14 cellular contexts compared by ENCODE assay signal in genomic region chr9:95773061-95773433, GRCh38.
DNase-seq lines count a peak whose midpoint lies in the region; ATAC-seq, FAIRE-seq and TF ChIP-seq lines count a peak whose summit lies in the region.
"Had no signal": no experiment of that assay in that cellular context is flagged by ENCODE, and none has a peak within 500 bp of the region (broad histone marks: within the 10 kb centered on the region; RNA-seq: fewer than 3 reads in every experiment).

No MANE protein-coding gene starts in this region.

- no peak overlapping the region for H2BK120ac ChIP-seq in H1 (replicated peaks; ENCODE audit: low read depth, low read length)

- H3K56ac ChIP-seq in H1 (replicated peaks; ENCODE audit: insufficient read length, low read depth, low read length), result no peak overlapping the region

- H3K27ac ChIP-seq in RWPE1 (0 out of 2 replicates have a peak overlapping the region, but pooled peaks have one; percentile 8), H1 (ENCODE audit: low read depth, low read length) (no peak overlapping the region), thyroid gland (no peak overlapping the region), OCI-LY7 (ENCODE audit: low read depth, low read length, poor library complexity, severe bottlenecking) (no peak overlapping the region)

- H3K27ac Mint-ChIP-seq in osteocyte (ENCODE audit: unreplicated experiment), result peak overlapping the region; percentile 69
- H3K27ac Mint-ChIP-seq: activated T-helper 17 cell treated with anti-CD3 and anti-CD28 coated beads, Interleukin-2, amount 50 U/mL, for 72 hours had no signal

- H2BK12ac ChIP-seq in H1 (ENCODE audit: low read depth, low read length), result peak overlapping the region; percentile 61; the same call in 1 of the 2 replicates

- peaks cover 50% of the 10 kb centered on the region for H3K4me1 Mint-ChIP-seq in osteocyte (ENCODE audit: unreplicated experiment)
- H3K4me1 Mint-ChIP-seq: activated T-helper 17 cell treated with anti-CD3 and anti-CD28 coated beads, Interleukin-2, amount 50 U/mL, for 72 hours had no signal

- TF ChIP-seq RAD21 in H1 (IDR thresholded peaks at IDR 0.05 in 1 of 2, conservative IDR thresholded peaks at IDR 0.05 in 1 of 2; ENCODE audit: low read depth in 2 of 2, low read length in 2 of 2), result no peak

- peak overlapping the region; percentile 48; the same call in 1 of the 2 replicates for H2BK20ac ChIP-seq in H1 (ENCODE audit: low read length)

- H3K4me2 ChIP-seq in H1 (ENCODE audit: insufficient read depth in 1 of 2, low read depth in 2 of 2, low read length in 2 of 2) (peak overlapping the region; percentile 51 to 72; a peak in 3 of 4 replicates), OCI-LY7 (ENCODE audit: low read length) (no peak overlapping the region)

- no peak overlapping the region for H2BK15ac ChIP-seq in H1 (ENCODE audit: low read length)

- no peaks in the 10 kb centered on the region for H3K9me2 ChIP-seq in OCI-LY7 (ENCODE audit: insufficient read depth, low read length)

- no peaks in the 10 kb centered on the region for H3K9me3 ChIP-seq in H1 (ENCODE audit: insufficient read depth in 2 of 2, low read depth in 1 of 2, low read length in 1 of 2)
- no peaks in the 10 kb centered on the region for H3K9me3 ChIP-seq in thyroid gland
- H3K9me3 ChIP-seq in OCI-LY7 (ENCODE audit: low read length), result no peaks in the 10 kb centered on the region

- no TSS peak for BruUV-seq in OCI-LY7 (replicated peaks; lab: Mats Ljungman, UMichigan)

- H2AK5ac ChIP-seq in H1 (ENCODE audit: low read depth, low read length), result no peak overlapping the region

- H3K14ac ChIP-seq in H1 (ENCODE audit: insufficient read length), result no peak overlapping the region

- H3K4me3 ChIP-seq in BJ (ENCODE audit: low read depth, low read length) (no peak overlapping the region), H1 (ENCODE audit: extremely low read depth in 1 of 4, insufficient read depth in 2 of 4, low read depth in 3 of 4, low read length in 4 of 4) (peak overlapping the region in 1 of 4 experiments; percentile 23; a peak in 1 of 8 replicates), thyroid gland (replicated peaks in 1 of 3) (no peak overlapping the region), OCI-LY7 (ENCODE audit: low read depth, low read length, poor library complexity, severe bottlenecking) (no peak overlapping the region)

- peak overlapping the region; percentile 89 for H3K18ac ChIP-seq in H1 (ENCODE audit: extremely low read depth, low read length)

- H3K36me3 Mint-ChIP-seq in osteocyte (ENCODE audit: unreplicated experiment), result no peaks in the 10 kb centered on the region

- WGBS in H1 (ENCODE audit: extremely low coverage in 1 of 2, insufficient coverage in 1 of 2, insufficient read length in 1 of 2, insufficient replicate concordance in 2 of 2, low coverage in 1 of 2, low lambda C conversion rate in 2 of 2, missing lambda C conversion rate in 1 of 2), 2 experiments, result 90% methylated on average over 4 of the region's 4 CpGs; no CpG with 5 or more reads in 1 of the 2 experiments
- 75 to 82% methylated on average over 4 of the region's 4 CpGs for WGBS in thyroid gland, 2 donors

- no peaks in the 10 kb centered on the region for H3K9me3 Mint-ChIP-seq in osteocyte (ENCODE audit: unreplicated experiment)
- H3K9me3 Mint-ChIP-seq: activated T-helper 17 cell treated with anti-CD3 and anti-CD28 coated beads, Interleukin-2, amount 50 U/mL, for 72 hours had no signal

- H3K36me3 ChIP-seq in BJ (ENCODE audit: control insufficient read depth, insufficient read depth, low read length) (no peaks in the 10 kb centered on the region), H1 (ENCODE audit: control insufficient read depth in 2 of 4, insufficient read depth in 4 of 4, low read length in 3 of 4) (no peaks in the 10 kb centered on the region), thyroid gland (no peaks in the 10 kb centered on the region), OCI-LY7 (ENCODE audit: insufficient read depth, low read length) (no peaks in the 10 kb centered on the region)

- ATAC-seq in left colon, result no peak
- ATAC-seq: activated T-helper 17 cell treated with anti-CD3 and anti-CD28 coated beads, Interleukin-2, amount 50 U/mL, for 72 hours had no signal

- H3K4me1 ChIP-seq in H1 (replicated peaks in 1 of 4; ENCODE audit: control insufficient read depth in 3 of 4, insufficient read depth in 4 of 4, low read length in 3 of 4) (peaks cover 11 to 22% (median 16%) of the 10 kb centered on the region in 4 experiments), thyroid gland (peaks cover 0 to 8% of the 10 kb centered on the region in 2 donors), OCI-LY7 (ENCODE audit: insufficient read depth, low read length, poor library complexity, severe bottlenecking) (no peaks in the 10 kb centered on the region)

- CTCF ChIA-PET in BJ (lab: Yijun Ruan, JAX), result interaction anchor here (0.6 kb wide), 1 partner anchor 15 kb away, joined by 3 read pairs; no protein-coding TSS in a partner anchor
- CTCF ChIA-PET in RWPE1 (lab: Yijun Ruan, JAX), result interaction anchor here (0.5 to 1.3 kb wide), 2 partner anchors 13 to 21 kb away, joined by 3 to 6 read pairs; no protein-coding TSS in a partner anchor
- CTCF ChIA-PET in H1 (lab: Charles Lee; ENCODE audit: partially characterized antibody), result interaction anchor here (0.6 to 1.9 kb wide), 6 partner anchors 10 to 165 kb away, joined by 3 to 6 read pairs (median 5); no protein-coding TSS in a partner anchor
- CTCF ChIA-PET in OCI-LY7 (lab: Charles Lee; ENCODE audit: unreplicated experiment), result interaction anchor here (0.6 kb wide), 1 partner anchor 312 kb away, joined by 3 read pairs; no protein-coding TSS in a partner anchor

- TF ChIP-seq CTCF in BJ (IDR thresholded peaks at IDR 0.05; ENCODE audit: insufficient read depth, low read depth, low read length), result no peak
- TF ChIP-seq CTCF in RWPE1 (conservative IDR thresholded peaks at IDR 0.05; ENCODE audit: low read depth), result no peak
- TF ChIP-seq CTCF in H1 (IDR thresholded peaks at IDR 0.05; ENCODE audit: control extremely low read depth in 1 of 3, insufficient read depth in 1 of 3, low read depth in 1 of 3, low read length in 3 of 3), result no peak
- TF ChIP-seq CTCF in osteocyte (IDR thresholded peaks at IDR 0.05), result no peak
- TF ChIP-seq CTCF in thyroid gland (IDR thresholded peaks at IDR 0.05), result no peak
- TF ChIP-seq CTCF in OCI-LY7 (conservative IDR thresholded peaks at IDR 0.05; ENCODE audit: low read length), result no peak

- H3K27me3 ChIP-seq in BJ (ENCODE audit: control insufficient read depth, insufficient read depth, low read length) (peaks cover 20% of the 10 kb centered on the region), H1 (replicated peaks in 1 of 4; ENCODE audit: control insufficient read depth in 3 of 4, extremely low read depth in 1 of 4, insufficient read depth in 3 of 4, low read length in 3 of 4) (peaks cover 0 to 8% (median 3%) of the 10 kb centered on the region in 4 experiments; a peak in 2 of 7 replicates), thyroid gland (no peaks in the 10 kb centered on the region)

- H4K91ac ChIP-seq in H1 (replicated peaks; ENCODE audit: insufficient read length, low read length), result peak overlapping the region; percentile 72

- H3K4ac ChIP-seq in H1 (replicated peaks; ENCODE audit: insufficient read length, low read depth, low read length), result no peak overlapping the region

- intact Hi-C loops in left colon (cut with DNase I, micrococcal nuclease), result loop anchor here in 1 of 2 donors (5.0 kb wide), 1 partner anchor 104 kb away; the partner anchor contains the start of gene ERCC6L2
- intact Hi-C loops in thyroid gland (cut with DNase I), result no loop called here
- intact Hi-C loops in OCI-LY7 (cut with micrococcal nuclease; ENCODE audit: unreplicated experiment), result no loop called here

- H4K20me1 ChIP-seq in H1 (replicated peaks in 1 of 2; ENCODE audit: control insufficient read depth in 1 of 2, insufficient read depth in 2 of 2, low read length in 2 of 2) (no peaks in the 10 kb centered on the region), OCI-LY7 (ENCODE audit: insufficient read depth, low read length) (no peaks in the 10 kb centered on the region)

- POLR2A ChIA-PET in BJ (lab: Charles Lee), result no interaction called here
- POLR2A ChIA-PET in RWPE1 (lab: Yijun Ruan, JAX; ENCODE audit: low non-redundant PET), result no interaction called here
- POLR2A ChIA-PET in H1 (lab: Charles Lee; ENCODE audit: partially characterized antibody), result interaction anchor here (1.4 kb wide), 1 partner anchor 11 kb away, joined by 3 read pairs; no protein-coding TSS in a partner anchor
- POLR2A ChIA-PET in OCI-LY7 (lab: Charles Lee), result no interaction called here

- no peak overlapping the region for H4K8ac ChIP-seq in H1 (ENCODE audit: extremely low read depth, insufficient read depth, low read length)

- TF ChIP-seq POLR2A in H1 (IDR thresholded peaks at IDR 0.05; ENCODE audit: control extremely low read depth in 1 of 2, low read depth in 2 of 2, low read length in 2 of 2) (no peak), thyroid gland (IDR thresholded peaks at IDR 0.05) (no peak)

- TF ChIP-seq EP300 in H1 (IDR thresholded peaks at IDR 0.05; ENCODE audit: borderline replicate concordance in 1 of 2, low read depth in 2 of 2, low read length in 2 of 2), result no peak

- no peak overlapping the region for H3K9ac ChIP-seq in H1 (replicated peaks in 1 of 4; ENCODE audit: extremely low read depth in 1 of 4, low read depth in 3 of 4, low read length in 3 of 4)

- H3K79me1 ChIP-seq in H1 (ENCODE audit: low read depth, low read length), result no peaks in the 10 kb centered on the region

- DNase-seq in BJ (ENCODE audit: low read depth) (peak; percentile 39), RWPE1 (ENCODE audit: low spot score) (no peak), H1 (ENCODE audit: low read depth in 1 of 2, low spot score in 2 of 2) (no peak), osteocyte (ENCODE audit: extremely low spot score, unreplicated experiment) (no peak), left colon (no peak), thyroid gland (no peak), SKM-1 (lab: John Stamatoyannopoulos, UW; ENCODE audit: unreplicated experiment) (no peak), OCI-LY7 (ENCODE audit: low spot score) (no peak)
- DNase-seq: activated CD4-positive, alpha-beta T cell treated with anti-CD3 and anti-CD28 coated beads for 1 hour; GF-D8; NCI-H1436 had no signal

- no peaks in the 10 kb centered on the region for H3K27me3 Mint-ChIP-seq in osteocyte (ENCODE audit: unreplicated experiment)

- H2AFZ ChIP-seq in H1 (ENCODE audit: low read length) (peak overlapping the region; percentile 45; the same call in 1 of the 2 replicates), OCI-LY7 (ENCODE audit: low read length) (no peak overlapping the region)

- no peaks in the 10 kb centered on the region for H3K79me2 ChIP-seq in H1 (ENCODE audit: control insufficient read depth in 1 of 2, insufficient read depth in 2 of 2, low read length in 2 of 2)
- H3K79me2 ChIP-seq in OCI-LY7 (ENCODE audit: insufficient read depth, low read depth, low read length), result no peaks in the 10 kb centered on the region

- H3K23ac ChIP-seq in H1 (ENCODE audit: insufficient read length), result no peak overlapping the region

- H2BK5ac ChIP-seq in H1 (ENCODE audit: low read depth, low read length), result peak overlapping the region; percentile 35; the same call in 1 of the 2 replicates

- no peak overlapping the region for H4K5ac ChIP-seq in H1 (ENCODE audit: insufficient read length, low read depth, low read length)

- no peaks in the 10 kb centered on the region; the same call in 1 of the 2 replicates for H3K23me2 ChIP-seq in H1 (ENCODE audit: low read depth, low read length)

- FAIRE-seq in H1 (lab: Jason Lieb, UNC), result no peak
- FAIRE-seq: colon, HTR-8/SVneo had no signal

- no peak overlapping the region for H3K4me3 Mint-ChIP-seq in osteocyte (ENCODE audit: unreplicated experiment)
- H3K4me3 Mint-ChIP-seq: activated T-helper 17 cell treated with anti-CD3 and anti-CD28 coated beads, Interleukin-2, amount 50 U/mL, for 72 hours had no signal
